1 cellular context compared by ENCODE assay signal in the genomic region with DNA sequence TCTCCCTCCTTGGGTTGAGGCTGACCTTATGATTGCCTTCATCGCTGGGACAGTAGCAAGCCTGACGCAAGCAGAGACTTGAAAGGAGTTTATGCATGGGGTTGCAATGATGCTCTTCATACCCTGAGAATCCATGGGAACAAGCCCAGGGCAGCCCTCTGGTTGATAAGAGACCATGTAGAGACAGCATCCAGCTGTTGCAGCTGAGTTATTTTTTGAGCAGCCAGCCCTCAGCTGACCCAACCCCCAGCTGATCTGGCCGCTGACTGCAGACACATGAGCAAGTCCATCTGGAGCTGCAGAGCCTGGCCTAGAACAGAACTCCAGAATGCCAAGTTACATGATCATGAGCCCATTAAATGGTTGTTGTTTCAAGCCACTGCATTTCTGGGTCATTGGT.
TF ChIP-seq lines count a peak whose summit lies in the region.

No MANE protein-coding gene starts in this region.

TF ChIP-seq in GM23338, 12 proteins besides CTCF, POLR2A, EP300 and RAD21 (continued from another document):
- TF ChIP-seq ZNF462 (CRISPR knock-in tag; IDR thresholded peaks at IDR 0.05), result no peak
- no peak for TF ChIP-seq JUNB (IDR thresholded peaks at IDR 0.05; ENCODE audit: unreplicated experiment)
- TF ChIP-seq EZH2 (IDR thresholded peaks at IDR 0.05; ENCODE audit: low read depth, unreplicated experiment), result no peak
- no peak for TF ChIP-seq NANOG (IDR thresholded peaks at IDR 0.05; ENCODE audit: borderline replicate concordance)
- TF ChIP-seq, protein P1, sequence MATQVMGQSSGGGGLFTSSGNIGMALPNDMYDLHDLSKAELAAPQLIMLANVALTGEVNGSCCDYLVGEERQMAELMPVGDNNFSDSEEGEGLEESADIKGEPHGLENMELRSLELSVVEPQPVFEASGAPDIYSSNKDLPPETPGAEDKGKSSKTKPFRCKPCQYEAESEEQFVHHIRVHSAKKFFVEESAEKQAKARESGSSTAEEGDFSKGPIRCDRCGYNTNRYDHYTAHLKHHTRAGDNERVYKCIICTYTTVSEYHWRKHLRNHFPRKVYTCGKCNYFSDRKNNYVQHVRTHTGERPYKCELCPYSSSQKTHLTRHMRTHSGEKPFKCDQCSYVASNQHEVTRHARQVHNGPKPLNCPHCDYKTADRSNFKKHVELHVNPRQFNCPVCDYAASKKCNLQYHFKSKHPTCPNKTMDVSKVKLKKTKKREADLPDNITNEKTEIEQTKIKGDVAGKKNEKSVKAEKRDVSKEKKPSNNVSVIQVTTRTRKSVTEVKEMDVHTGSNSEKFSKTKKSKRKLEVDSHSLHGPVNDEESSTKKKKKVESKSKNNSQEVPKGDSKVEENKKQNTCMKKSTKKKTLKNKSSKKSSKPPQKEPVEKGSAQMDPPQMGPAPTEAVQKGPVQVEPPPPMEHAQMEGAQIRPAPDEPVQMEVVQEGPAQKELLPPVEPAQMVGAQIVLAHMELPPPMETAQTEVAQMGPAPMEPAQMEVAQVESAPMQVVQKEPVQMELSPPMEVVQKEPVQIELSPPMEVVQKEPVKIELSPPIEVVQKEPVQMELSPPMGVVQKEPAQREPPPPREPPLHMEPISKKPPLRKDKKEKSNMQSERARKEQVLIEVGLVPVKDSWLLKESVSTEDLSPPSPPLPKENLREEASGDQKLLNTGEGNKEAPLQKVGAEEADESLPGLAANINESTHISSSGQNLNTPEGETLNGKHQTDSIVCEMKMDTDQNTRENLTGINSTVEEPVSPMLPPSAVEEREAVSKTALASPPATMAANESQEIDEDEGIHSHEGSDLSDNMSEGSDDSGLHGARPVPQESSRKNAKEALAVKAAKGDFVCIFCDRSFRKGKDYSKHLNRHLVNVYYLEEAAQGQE (IDR thresholded peaks at IDR 0.05; ENCODE audit: unreplicated experiment), result no peak
- TF ChIP-seq ZNF331 (CRISPR knock-in tag; IDR thresholded peaks at IDR 0.05; ENCODE audit: low read depth), result no peak
- TF ChIP-seq CREB1 (CRISPR knock-in tag; IDR thresholded peaks at IDR 0.05; ENCODE audit: low read depth), result no peak
